In genomic region chr20:57432480-57432873, GRCh38 we compare ENCODE assay signal across 12 cellular contexts. TPM values are rescaled to one million over a fixed set of nuclear protein-coding genes. Genes with fewer than 3 reads are reported as not detected.
A peak's percentile ranks its signal among the peaks of the same experiment; 100 is the strongest.
DNase-seq lines count a peak whose midpoint lies in the region; ATAC-seq and TF ChIP-seq lines count a peak whose summit lies in the region.
"Had no signal": no experiment of that assay in that cellular context is flagged by ENCODE, and none has a peak within 500 bp of the region (broad histone marks: within the 10 kb centered on the region; RNA-seq: fewer than 3 reads in every experiment).

No MANE protein-coding gene starts in this region.

- H3K27me3 ChIP-seq in heart right ventricle (no peaks in the 10 kb centered on the region), thymus (ENCODE audit: control insufficient read depth, insufficient read depth) (no peaks in the 10 kb centered on the region)
- H3K27me3 ChIP-seq: pancreas had no signal

- DNase-seq in Right ventricle myocardium superior (peak; percentile 40), cardiac septum (ENCODE audit: low spot score) (no peak), T-helper 17 cell (no peak), heart right ventricle (no peak), DMS53 (lab: John Stamatoyannopoulos, UW) (no peak)
- DNase-seq: GOT3, NCI-H1105 treated with DMSO at 0.1 percent for 48 hours, NCI-H510A had no signal

- no peaks in the 10 kb centered on the region for H3K36me3 Mint-ChIP-seq in T-helper 17 cell (ENCODE audit: low read depth)

- H3K4me3 Mint-ChIP-seq in T-helper 17 cell, result peak overlapping the region; percentile 76

- peaks cover 52% of the 10 kb centered on the region for H3K4me1 Mint-ChIP-seq in T-helper 17 cell

- H3K9me3 ChIP-seq in T-helper 17 cell (ENCODE audit: control insufficient read depth, low read length, poor library complexity, severe bottlenecking) (no peaks in the 10 kb centered on the region), heart right ventricle (peaks cover 0 to 4% (median 0%) of the 10 kb centered on the region in 11 donors), thymus (ENCODE audit: control insufficient read depth) (no peaks in the 10 kb centered on the region)
- H3K9me3 ChIP-seq: pancreas had no signal

- H3K36me3 ChIP-seq in heart right ventricle (no peaks in the 10 kb centered on the region), thymus (ENCODE audit: control insufficient read depth, insufficient read depth) (no peaks in the 10 kb centered on the region)
- H3K36me3 ChIP-seq: pancreas had no signal

- H3K4me3 ChIP-seq in heart right ventricle, result no peak overlapping the region
- H3K4me3 ChIP-seq in thymus (ENCODE audit: low read length), result no peak overlapping the region
- H3K4me3 ChIP-seq: pancreas had no signal

- H3K27ac ChIP-seq in heart right ventricle (peak overlapping the region in 9 of 10 donors; percentile 43 to 71 (median 61)), thymus (ENCODE audit: low read depth) (peak overlapping the region; percentile 93)
- H3K27ac ChIP-seq: pancreas had no signal

- intact Hi-C loops in Right ventricle myocardium superior (cut with DNase I) (no loop called here), cardiac septum (cut with DNase I) (no loop called here), heart right ventricle (cut with DNase I) (loop anchor here in 6 of 10 donors (5.0 to 10.0 kb wide), 4 partner anchors 35 to 65 kb away; no protein-coding TSS in a partner anchor)

- no peaks in the 10 kb centered on the region for H3K27me3 Mint-ChIP-seq in T-helper 17 cell

- no peak for TF ChIP-seq CTCF in heart right ventricle (IDR thresholded peaks at IDR 0.05)

- H3K27ac Mint-ChIP-seq in T-helper 17 cell, result peak overlapping the region; percentile 93

- 81 to 82% methylated on average over 7 of the region's 7 CpGs for WGBS in heart right ventricle, 2 donors
- WGBS in thymus, result 68% methylated on average over 7 of the region's 7 CpGs

- ATAC-seq in Right ventricle myocardium superior (ENCODE audit: poor library complexity) (no peak), T-helper 17 cell (no peak), heart right ventricle (no peak), GM21717 (IDR thresholded peaks at IDR 0.05; ENCODE audit: unreplicated experiment) (no peak), HG02798 (IDR thresholded peaks at IDR 0.05; ENCODE audit: poor library complexity, unreplicated experiment) (no peak)

- peaks cover 13 to 71% (median 41%) of the 10 kb centered on the region in 9 donors for H3K4me1 ChIP-seq in heart right ventricle
- peaks cover 40% of the 10 kb centered on the region for H3K4me1 ChIP-seq in thymus (ENCODE audit: control insufficient read depth, insufficient read depth, low read length)

RNA-seq across cellular contexts. Expression of gene RBM38, which starts 41.3 kb away (rescaled TPM):
- total RNA-seq in Right ventricle myocardium superior, result 91.5 TPM
- 63.1 TPM for total RNA-seq in cardiac septum
- total RNA-seq in T-helper 17 cell, result 100 to 1,000 TPM; 176 to 257 TPM
- total RNA-seq in heart right ventricle, result 100 to 1,000 TPM in 1 of 10 donors, 10 to 100 TPM in 9; 35.5 to 119 (median 50.2) TPM
- polyA plus RNA-seq in heart right ventricle, result 100 to 1,000 TPM in 1 of 2 donors, 10 to 100 TPM in 1; 47.6 to 104 TPM
- 84.6 TPM for polyA plus RNA-seq in thymus

Comparison
In these comparisons a context has a peak if more than half of its experiments do, and no peak if none do; other contexts are left out.
1. intact Hi-C loops: an anchor here in heart right ventricle (5.0 to 10.0 kb wide); none called in Right ventricle myocardium superior and cardiac septum.